Comparison of ENCODE assay signal across 9 cellular contexts in the genomic region with DNA sequence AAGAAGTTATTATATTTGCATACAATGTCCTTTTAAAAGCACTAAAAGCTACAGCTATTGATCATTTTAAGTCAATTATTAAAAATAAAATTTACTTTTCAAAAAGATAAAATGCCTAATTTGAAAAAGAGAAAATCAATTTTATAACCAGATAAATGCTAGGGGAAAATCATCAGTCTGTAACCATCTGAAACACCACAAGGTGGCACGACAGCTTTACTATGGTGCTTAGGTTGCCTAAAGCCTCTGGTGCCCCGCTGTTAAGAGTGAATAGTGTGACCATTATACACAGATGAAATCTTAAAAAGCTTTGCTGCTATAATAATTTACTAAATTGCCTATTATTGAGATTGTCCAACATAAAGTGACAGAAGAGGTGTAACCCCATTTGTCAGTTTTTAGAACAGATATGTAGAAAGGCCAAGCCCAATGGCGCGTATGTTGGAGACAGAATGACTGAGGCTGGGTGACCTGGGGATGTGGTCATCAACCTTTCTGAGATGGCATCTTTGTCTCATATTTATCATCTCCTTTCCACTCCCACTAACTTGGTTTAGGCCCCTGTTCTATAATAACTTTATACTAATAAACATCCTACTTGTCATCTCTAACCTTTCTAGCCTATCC.
DNase-seq lines count a peak whose midpoint lies in the region; ATAC-seq, FAIRE-seq and TF ChIP-seq lines count a peak whose summit lies in the region.
"Had no signal": no experiment of that assay in that cellular context is flagged by ENCODE, and none has a peak within 500 bp of the region (broad histone marks: within the 10 kb centered on the region; RNA-seq: fewer than 3 reads in every experiment).

No MANE protein-coding gene starts in this region.

- H3K4me3 ChIP-seq in astrocyte of the spinal cord (ENCODE audit: low read depth, low read length) (no peak overlapping the region), tibial nerve (no peak overlapping the region)

- in situ Hi-C loops in astrocyte of the spinal cord (cut with HindIII; ENCODE audit: low sequenced_read_pairs): no loop called here

- TF ChIP-seq POLR2A in tibial nerve (IDR thresholded peaks at IDR 0.05): no peak

- H3K27me3 ChIP-seq in tibial nerve: no peaks in the 10 kb centered on the region

- H3K36me3 ChIP-seq in tibial nerve: no peaks in the 10 kb centered on the region

- peak; percentile 68 for ATAC-seq in HG02571 (IDR thresholded peaks at IDR 0.05; ENCODE audit: unreplicated experiment)
- ATAC-seq: T-cell had no signal

- H3K27ac ChIP-seq in tibial nerve: no peak overlapping the region

- peak; percentile 65 for DNase-seq in AG20443 (ENCODE audit: low spot score)
- DNase-seq in NCI-H1105 (lab: John Stamatoyannopoulos, UW): peak; percentile 6
- DNase-seq in astrocyte of the spinal cord (ENCODE audit: low read depth, low spot score): peak; percentile 57
- DNase-seq in tibial nerve (ENCODE audit: low spot score in 2 of 2): peak in 1 of 2 donors; percentile 61
- no peak for DNase-seq in NCI-H446 treated with DMSO at 0.1 percent for 48 hours (lab: John Stamatoyannopoulos, UW)

- H3K9me3 ChIP-seq in tibial nerve: no peaks in the 10 kb centered on the region

- 64 to 67% methylated on average over 4 of the region's 4 CpGs for WGBS in tibial nerve, 2 donors

- TF ChIP-seq CTCF in GM12874 (IDR thresholded peaks at IDR 0.05; ENCODE audit: insufficient read depth, low read depth, low read length) (peak; percentile 46; the same call in 1 of the 2 replicates), astrocyte of the spinal cord (IDR thresholded peaks at IDR 0.05; ENCODE audit: low read depth, low read length) (peak; percentile 57), tibial nerve (IDR thresholded peaks at IDR 0.05) (peak; percentile 40 to 69 (median 45))

- peak; percentile 92 for FAIRE-seq in islet of Langerhans (lab: Jason Lieb, UNC)

- H3K4me1 ChIP-seq in tibial nerve: no peaks in the 10 kb centered on the region

- TF ChIP-seq EP300 in tibial nerve (IDR thresholded peaks at IDR 0.05): no peak
